In genomic region chr22:31872209-31872608, GRCh38 we compare ENCODE assay signal across 9 cellular contexts.
DNase-seq lines count a peak whose midpoint lies in the region; ATAC-seq and TF ChIP-seq lines count a peak whose summit lies in the region.
"Had no signal": no experiment of that assay in that cellular context is flagged by ENCODE, and none has a peak within 500 bp of the region (broad histone marks: within the 10 kb centered on the region; RNA-seq: fewer than 3 reads in every experiment).

No MANE protein-coding gene starts in this region.

- POLR2A ChIA-PET in MCF 10A (lab: Yijun Ruan, JAX): interaction anchor here (0.8 to 1.2 kb wide), 2 partner anchors 73 to 81 kb away, joined by 3 read pairs; no protein-coding TSS in a partner anchor

- TF ChIP-seq CTCF in MCF 10A (IDR thresholded peaks at IDR 0.05; ENCODE audit: unreplicated experiment) (no peak), breast epithelium (IDR thresholded peaks at IDR 0.05) (no peak)

- CTCF ChIA-PET in MCF 10A (lab: Yijun Ruan, JAX): interaction anchor here (1.0 to 5.4 kb wide), 2 partner anchors 76 to 97 kb away, joined by 4 to 59 read pairs; no protein-coding TSS in a partner anchor

- peaks cover 16% of the 10 kb centered on the region for H3K4me1 Mint-ChIP-seq in MCF 10A (ENCODE audit: insufficient read depth, unreplicated experiment)
- peaks cover 13% of the 10 kb centered on the region for H3K4me1 Mint-ChIP-seq in stimulated activated memory B cell treated with anti-CD40 and anti-IgM and Interleukin-4, amounts not matched to agents 10 μg/mL and 1 μg/mL and 100 μg/mL, for 72 hours
- peaks cover 13% of the 10 kb centered on the region for H3K4me1 Mint-ChIP-seq in activated T-cell treated with anti-CD3 and anti-CD28 coated beads, Interleukin-2, amount 50 U/mL, for 72 hours (ENCODE audit: low read depth)

- no peak overlapping the region for H3K27ac Mint-ChIP-seq in MCF 10A (ENCODE audit: low read depth, unreplicated experiment)
- peak overlapping the region; percentile 51 for H3K27ac Mint-ChIP-seq in stimulated activated memory B cell treated with anti-CD40 and anti-IgM and Interleukin-4, amounts not matched to agents 10 μg/mL and 1 μg/mL and 100 μg/mL, for 72 hours
- H3K27ac Mint-ChIP-seq in activated T-cell treated with anti-CD3 and anti-CD28 coated beads, Interleukin-2, amount 50 U/mL, for 72 hours: no peak overlapping the region

- H3K9me3 Mint-ChIP-seq in MCF 10A (ENCODE audit: unreplicated experiment): no peaks in the 10 kb centered on the region
- H3K9me3 Mint-ChIP-seq in stimulated activated memory B cell treated with anti-CD40 and anti-IgM and Interleukin-4, amounts not matched to agents 10 μg/mL and 1 μg/mL and 100 μg/mL, for 72 hours: no peaks in the 10 kb centered on the region
- no peaks in the 10 kb centered on the region for H3K9me3 Mint-ChIP-seq in activated T-cell treated with anti-CD3 and anti-CD28 coated beads, Interleukin-2, amount 50 U/mL, for 72 hours

- H3K4me3 ChIP-seq in breast epithelium: no peak overlapping the region

- no peaks in the 10 kb centered on the region for H3K27me3 ChIP-seq in breast epithelium

- no peaks in the 10 kb centered on the region for H3K36me3 ChIP-seq in breast epithelium

- peak; percentile 13 for DNase-seq in MCF 10A (ENCODE audit: unreplicated experiment)
- DNase-seq in breast epithelium (ENCODE audit: low spot score in 2 of 2): no peak
- DNase-seq in RKO (ENCODE audit: low spot score): peak; percentile 11
- peak; percentile 71 to 79 for DNase-seq in erythroblast (lab: John Stamatoyannopoulos, UW)
- no peak for DNase-seq in activated T-cell treated with anti-CD3 and anti-CD28 coated beads, Interleukin-2, amount 50 U/mL, for 72 hours
- DNase-seq in NCI-H1436 (lab: John Stamatoyannopoulos, UW): no peak
- DNase-seq: SHP77 treated with DMSO at 0.1 percent for 48 hours had no signal

- H3K36me3 Mint-ChIP-seq in MCF 10A (ENCODE audit: insufficient read depth, unreplicated experiment): peaks cover 33% of the 10 kb centered on the region
- peaks cover 61% of the 10 kb centered on the region for H3K36me3 Mint-ChIP-seq in stimulated activated memory B cell treated with anti-CD40 and anti-IgM and Interleukin-4, amounts not matched to agents 10 μg/mL and 1 μg/mL and 100 μg/mL, for 72 hours
- peaks cover 2 to 7% of the 10 kb centered on the region in 2 donors for H3K36me3 Mint-ChIP-seq in activated T-cell treated with anti-CD3 and anti-CD28 coated beads, Interleukin-2, amount 50 U/mL, for 72 hours (ENCODE audit: insufficient read depth in 2 of 2)

- BruUV-seq in MCF 10A (replicated peaks; lab: Mats Ljungman, UMichigan): no TSS peak

- H3K9me3 ChIP-seq in breast epithelium: no peaks in the 10 kb centered on the region

- TF ChIP-seq POLR2A in breast epithelium (IDR thresholded peaks at IDR 0.05) (no peak), erythroblast (IDR thresholded peaks at IDR 0.05; ENCODE audit: low read length) (no peak)

- H3K27ac ChIP-seq in breast epithelium: no peak overlapping the region

- ATAC-seq in stimulated activated memory B cell treated with anti-CD40 and anti-IgM and Interleukin-4, amounts not matched to agents 10 μg/mL and 1 μg/mL and 100 μg/mL, for 72 hours: no peak
- ATAC-seq in HG02623 (IDR thresholded peaks at IDR 0.05; ENCODE audit: unreplicated experiment): no peak
- ATAC-seq in activated T-cell treated with anti-CD3 and anti-CD28 coated beads, Interleukin-2, amount 50 U/mL, for 72 hours (replicated peaks in 1 of 2): no peak

- no peaks in the 10 kb centered on the region for H3K4me1 ChIP-seq in breast epithelium

- no peaks in the 10 kb centered on the region for H3K27me3 Mint-ChIP-seq in MCF 10A (ENCODE audit: insufficient read depth, unreplicated experiment)
- H3K27me3 Mint-ChIP-seq in stimulated activated memory B cell treated with anti-CD40 and anti-IgM and Interleukin-4, amounts not matched to agents 10 μg/mL and 1 μg/mL and 100 μg/mL, for 72 hours: no peaks in the 10 kb centered on the region
- H3K27me3 Mint-ChIP-seq in activated T-cell treated with anti-CD3 and anti-CD28 coated beads, Interleukin-2, amount 50 U/mL, for 72 hours (ENCODE audit: low read depth): no peaks in the 10 kb centered on the region

- H3K4me3 Mint-ChIP-seq in MCF 10A (ENCODE audit: unreplicated experiment): no peak overlapping the region
- H3K4me3 Mint-ChIP-seq in stimulated activated memory B cell treated with anti-CD40 and anti-IgM and Interleukin-4, amounts not matched to agents 10 μg/mL and 1 μg/mL and 100 μg/mL, for 72 hours: no peak overlapping the region
- no peak overlapping the region for H3K4me3 Mint-ChIP-seq in activated T-cell treated with anti-CD3 and anti-CD28 coated beads, Interleukin-2, amount 50 U/mL, for 72 hours

- intact Hi-C loops in MCF 10A (cut with micrococcal nuclease) (loop anchor here (5.0 kb wide), 1 partner anchor 210 kb away; the partner anchor contains the start of gene PISD), breast epithelium (cut with DNase I; ENCODE audit: low total_unique reads) (no loop called here)

Comparison
In these comparisons a context has a peak if more than half of its experiments do, and no peak if none do; other contexts are left out.
1. DNase-seq: peak in MCF 10A (single experiment), RKO (single experiment) and erythroblast (2 of 2); none in breast epithelium (0 of 2), activated T-cell treated with anti-CD3 and anti-CD28 coated beads, Interleukin-2, amount 50 U/mL, for 72 hours (0 of 2) and NCI-H1436 (single experiment).